In the genomic region with DNA sequence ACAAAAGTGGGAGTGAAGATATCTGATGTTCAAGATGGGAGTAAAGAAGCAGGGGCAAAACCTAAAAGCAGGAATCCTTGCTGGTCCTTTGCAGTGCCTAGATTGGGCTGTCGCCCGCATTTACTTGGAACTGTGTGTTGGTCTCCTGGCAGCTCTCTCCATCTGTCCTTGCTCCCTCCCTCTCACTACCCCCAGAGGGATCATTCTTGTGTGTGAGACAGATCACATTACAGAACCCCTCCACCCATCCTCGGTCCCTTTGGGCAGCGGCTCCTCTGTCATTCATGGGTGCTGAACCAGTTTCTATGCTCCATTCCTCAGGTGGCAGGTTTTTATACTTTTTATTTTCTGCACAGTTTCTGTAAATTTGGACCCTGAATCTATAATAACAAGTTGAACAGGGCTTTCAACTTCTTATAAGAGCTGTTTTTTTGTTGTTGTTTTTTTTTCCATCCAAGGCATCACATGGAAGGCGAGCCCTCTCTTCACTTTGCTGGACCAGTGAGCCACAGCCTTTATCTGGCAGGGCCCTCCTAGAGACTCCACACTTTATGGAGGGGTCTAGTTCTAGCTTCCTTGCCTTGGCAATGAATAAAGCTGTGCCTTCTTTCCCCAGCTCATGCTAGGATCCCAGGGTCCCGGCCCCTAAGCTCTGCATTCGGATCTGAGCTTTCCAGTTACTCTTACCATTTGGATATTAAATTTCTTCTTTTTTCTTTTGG, we compare ENCODE assay signal across 30 cellular contexts.
A peak's percentile ranks its signal among the peaks of the same experiment; 100 is the strongest.
DNase-seq lines count a peak whose midpoint lies in the region; ATAC-seq and TF ChIP-seq lines count a peak whose summit lies in the region.
"Had no signal": no experiment of that assay in that cellular context is flagged by ENCODE, and none has a peak within 500 bp of the region (broad histone marks: within the 10 kb centered on the region; RNA-seq: fewer than 3 reads in every experiment).

No MANE protein-coding gene starts in this region.

- H3K36me3 ChIP-seq in IMR-90 (ENCODE audit: control insufficient read depth, insufficient read depth, low read length) = no peaks in the 10 kb centered on the region
- no peaks in the 10 kb centered on the region for H3K36me3 ChIP-seq in neuronal stem cell (replicated peaks in 1 of 2; ENCODE audit: control insufficient read depth in 2 of 2, insufficient read depth in 2 of 2, low read length in 2 of 2)
- H3K36me3 ChIP-seq in adrenal gland (replicated peaks in 1 of 2) = no peaks in the 10 kb centered on the region
- H3K36me3 ChIP-seq: esophagus squamous epithelium, HAP-1 had no signal

- H3K18ac ChIP-seq in IMR-90 (ENCODE audit: low read depth, low read length) = no peak overlapping the region
- no peak overlapping the region for H3K18ac ChIP-seq in neuronal stem cell (ENCODE audit: low read length)

- TF ChIP-seq CTCF in IMR-90 (conservative IDR thresholded peaks at IDR 0.05; ENCODE audit: low read depth, low read length) (no peak), adrenal gland (IDR thresholded peaks at IDR 0.05) (no peak)

- 0 out of 2 replicates have a peak overlapping the region, but pooled peaks have one; percentile 14 for H2AK5ac ChIP-seq in IMR-90 (ENCODE audit: low read depth, low read length)
- H2AK5ac ChIP-seq in neuronal stem cell (ENCODE audit: low read depth, low read length) = peak overlapping the region; percentile 6

- H2BK15ac ChIP-seq in IMR-90 (ENCODE audit: low read depth, low read length) = 0 out of 3 replicates have a peak overlapping the region, but pooled peaks have one; percentile 14
- no peak overlapping the region for H2BK15ac ChIP-seq in neuronal stem cell (ENCODE audit: low read length)

- no peak for ATAC-seq in IMR-90 (ENCODE audit: low read depth)
- ATAC-seq in left ventricle myocardium superior = peak; percentile 59
- ATAC-seq in HG03439 (IDR thresholded peaks at IDR 0.05; ENCODE audit: unreplicated experiment) = no peak
- ATAC-seq: foreskin keratinocyte; left colon; Panc1; sciatic nerve; stimulated activated naive CD8-positive, alpha-beta T cell treated with anti-CD3 and anti-CD28 coated beads, Interleukin-15, amount 100 ng/mL, for 72 hours had no signal

- H3K36me3 Mint-ChIP-seq in activated CD4-positive, alpha-beta memory T cell treated with anti-CD3 and anti-CD28 coated beads for 36 hours = no peaks in the 10 kb centered on the region
- H3K36me3 Mint-ChIP-seq: activated naive CD8-positive, alpha-beta T cell treated with anti-CD3 and anti-CD28 coated beads for 36 hours; immature natural killer cell; memory B cell had no signal

- H3K9me3 ChIP-seq in IMR-90 (ENCODE audit: control insufficient read depth, insufficient read depth, low read length) (no peaks in the 10 kb centered on the region), neuronal stem cell (replicated peaks in 1 of 2; ENCODE audit: control insufficient read depth in 2 of 2, insufficient read depth in 1 of 2, low read depth in 1 of 2, low read length in 2 of 2) (no peaks in the 10 kb centered on the region), adrenal gland (replicated peaks in 1 of 3) (no peaks in the 10 kb centered on the region)
- H3K9me3 ChIP-seq: esophagus squamous epithelium had no signal

- H4K5ac ChIP-seq in IMR-90 (ENCODE audit: low read depth, low read length) = no peak overlapping the region

- H4K20me1 ChIP-seq in IMR-90 (ENCODE audit: insufficient read depth, low read length) = no peaks in the 10 kb centered on the region

- H3K27ac ChIP-seq in IMR-90 (ENCODE audit: insufficient read depth, low read length) = no peak overlapping the region
- H3K27ac ChIP-seq in neuronal stem cell (replicated peaks; ENCODE audit: low read length) = no peak overlapping the region
- no peak overlapping the region for H3K27ac ChIP-seq in adrenal gland
- H3K27ac ChIP-seq: foreskin keratinocyte, VCaP had no signal

- H2BK5ac ChIP-seq in IMR-90 (ENCODE audit: low read depth, low read length, poor library complexity, severe bottlenecking) (no peak overlapping the region), neuronal stem cell (ENCODE audit: low read length) (no peak overlapping the region)

- CTCF ChIA-PET in IMR-90 (lab: Yijun Ruan, JAX) = interaction anchor here (1.2 kb wide), 1 partner anchor 17 kb away, joined by 3 read pairs; no protein-coding TSS in a partner anchor
- CTCF ChIA-PET in activated CD4-positive, alpha-beta memory T cell treated with anti-CD3 and anti-CD28 coated beads for 36 hours (lab: Charles Lee) = no interaction called here

- no peak for TF ChIP-seq RAD21 in IMR-90 (IDR thresholded peaks at IDR 0.05; ENCODE audit: low read length)

- no peak overlapping the region for H3K4me2 ChIP-seq in IMR-90 (ENCODE audit: low read depth, low read length)
- H3K4me2 ChIP-seq in neuronal stem cell (ENCODE audit: insufficient read depth, low read length, poor library complexity, severe bottlenecking) = no peak overlapping the region

- H3K27me3 Mint-ChIP-seq in activated CD4-positive, alpha-beta memory T cell treated with anti-CD3 and anti-CD28 coated beads for 36 hours = no peaks in the 10 kb centered on the region
- H3K27me3 Mint-ChIP-seq: activated CD4-positive, alpha-beta T cell treated with anti-CD3 and anti-CD28 coated beads, Interleukin-2, amount 10 ng/mL, durations not matched to agents 7 days and 5 days; activated T-cell treated with anti-CD3 and anti-CD28 coated beads, Interleukin-2, amount 50 U/mL, for 24 hours; stimulated activated naive CD8-positive, alpha-beta T cell treated with anti-CD3 and anti-CD28 coated beads, Interleukin-15, amount 100 ng/mL, for 72 hours had no signal

- H2BK20ac ChIP-seq in IMR-90 (ENCODE audit: low read depth, low read length) = 0 out of 2 replicates have a peak overlapping the region, but pooled peaks have one; percentile 16

- 60% methylated on average over 1 of the region's 7 CpGs; no CpG with 5 or more reads in 1 of the 2 experiments for WGBS in IMR-90 (ENCODE audit: extremely low coverage in 2 of 2, insufficient read length in 1 of 2), 2 experiments
- WGBS in neuronal stem cell (ENCODE audit: extremely low coverage in 2 of 2, insufficient read length in 2 of 2, insufficient replicate concordance in 1 of 2), 2 donors = no CpG with 5 or more reads among the region's 7 CpGs
- 58 to 68% (median 60%) methylated on average over 7 of the region's 7 CpGs for WGBS in adrenal gland, 4 donors

- dilution Hi-C loops in IMR-90 (cut with HindIII; ENCODE audit: low sequenced_read_pairs, unreplicated experiment) = no loop called here

- H3K79me1 ChIP-seq in IMR-90 (ENCODE audit: low read depth in 1 of 2, low read length in 2 of 2) (no peaks in the 10 kb centered on the region), neuronal stem cell (ENCODE audit: low read depth, low read length) (no peaks in the 10 kb centered on the region)

- H3K4me3 ChIP-seq in IMR-90 (ENCODE audit: insufficient read depth, low read depth, low read length) = no peak overlapping the region
- H3K4me3 ChIP-seq in neuronal stem cell (ENCODE audit: low read length in 2 of 2) = no peak overlapping the region
- no peak overlapping the region for H3K4me3 ChIP-seq in adrenal gland
- H3K4me3 ChIP-seq: esophagus squamous epithelium, HAP-1 had no signal

- in situ Hi-C loops in IMR-90 (cut with MboI; ENCODE audit: low sequenced_read_pairs) = no loop called here

- H2AFZ ChIP-seq in IMR-90 (replicated peaks; ENCODE audit: low read length, poor library complexity) (peak overlapping the region; percentile 16), neuronal stem cell (ENCODE audit: low read length) (no peak overlapping the region)

- H3K27me3 ChIP-seq in IMR-90 (ENCODE audit: control insufficient read depth, insufficient read depth, low read length) (no peaks in the 10 kb centered on the region), neuronal stem cell (ENCODE audit: control insufficient read depth in 3 of 3, insufficient read depth in 3 of 3, low read depth in 1 of 3, low read length in 3 of 3) (no peaks in the 10 kb centered on the region), adrenal gland (no peaks in the 10 kb centered on the region)
- H3K27me3 ChIP-seq: esophagus squamous epithelium had no signal

- no peak overlapping the region for H2BK12ac ChIP-seq in neuronal stem cell (ENCODE audit: low read length)

- H3K9me1 ChIP-seq in IMR-90 (ENCODE audit: insufficient read depth, low read length) = peaks cover 8% of the 10 kb centered on the region

- TF ChIP-seq POLR2A in IMR-90 (IDR thresholded peaks at IDR 0.05; ENCODE audit: low read depth, low read length) (no peak), adrenal gland (IDR thresholded peaks at IDR 0.05) (no peak)

- no peak overlapping the region for H3K4me3 Mint-ChIP-seq in activated CD4-positive, alpha-beta memory T cell treated with anti-CD3 and anti-CD28 coated beads for 36 hours
- H3K4me3 Mint-ChIP-seq: activated CD4-positive, alpha-beta T cell treated with anti-CD3 and anti-CD28 coated beads, Interleukin-2, amount 10 ng/mL, durations not matched to agents 7 days and 5 days; activated naive CD8-positive, alpha-beta T cell treated with anti-CD3 and anti-CD28 coated beads for 36 hours; activated T-cell treated with anti-CD3 and anti-CD28 coated beads, Interleukin-2, amount 50 U/mL, for 24 hours; immature natural killer cell; memory B cell; stimulated activated naive CD8-positive, alpha-beta T cell treated with anti-CD3 and anti-CD28 coated beads, Interleukin-15, amount 100 ng/mL, for 72 hours had no signal

- H3K9ac ChIP-seq in IMR-90 (ENCODE audit: low read depth, low read length) (no peak overlapping the region), neuronal stem cell (ENCODE audit: low read depth, low read length, poor library complexity) (no peak overlapping the region)

- peak overlapping the region; percentile 33; the same call in 1 of the 2 replicates for H3K4ac ChIP-seq in IMR-90 (ENCODE audit: low read depth, low read length)
- no peak overlapping the region for H3K4ac ChIP-seq in neuronal stem cell (ENCODE audit: low read length)

- H2BK120ac ChIP-seq in IMR-90 (ENCODE audit: low read depth, low read length) (0 out of 2 replicates have a peak overlapping the region, but pooled peaks have one; percentile 38), neuronal stem cell (ENCODE audit: low read depth, low read length) (no peak overlapping the region)

- H4K8ac ChIP-seq in IMR-90 (ENCODE audit: low read depth in 2 of 2, low read length in 2 of 2) (peak overlapping the region; percentile 1 to 47; a peak in 1 of 4 replicates), neuronal stem cell (ENCODE audit: low read depth, low read length) (no peak overlapping the region)

- BruUV-seq in IMR-90 (replicated peaks; lab: Mats Ljungman, UMichigan) = no TSS peak

- H3K23ac ChIP-seq in IMR-90 (ENCODE audit: low read depth, low read length) (0 out of 2 replicates have a peak overlapping the region, but pooled peaks have one; percentile 41), neuronal stem cell (ENCODE audit: low read depth, low read length, poor library complexity) (no peak overlapping the region)

- H4K91ac ChIP-seq in IMR-90 (ENCODE audit: insufficient read depth, low read depth, low read length) = no peak overlapping the region
- H4K91ac ChIP-seq in neuronal stem cell (ENCODE audit: low read depth, low read length, poor library complexity) = no peak overlapping the region

- intact Hi-C loops in IMR-90 (cut with micrococcal nuclease) (no loop called here), left ventricle myocardium superior (cut with micrococcal nuclease) (no loop called here), adrenal gland (cut with DNase I) (no loop called here)
- intact Hi-C loops in activated CD4-positive, alpha-beta memory T cell treated with anti-CD3 and anti-CD28 coated beads for 36 hours (cut with micrococcal nuclease) = no loop called here

- H3K4me1 ChIP-seq in IMR-90 (ENCODE audit: control insufficient read depth, insufficient read depth, low read length) = peaks cover 8% of the 10 kb centered on the region
- H3K4me1 ChIP-seq in neuronal stem cell (ENCODE audit: control insufficient read depth in 2 of 2, insufficient read depth in 1 of 2, low read depth in 1 of 2, low read length in 2 of 2) = peaks cover 0 to 4% of the 10 kb centered on the region in 2 donors
- no peaks in the 10 kb centered on the region for H3K4me1 ChIP-seq in adrenal gland (replicated peaks in 1 of 2)
- H3K4me1 ChIP-seq: esophagus squamous epithelium, foreskin keratinocyte, HAP-1 had no signal

- H2AK9ac ChIP-seq in IMR-90 (replicated peaks; ENCODE audit: low read depth, low read length, poor library complexity) = no peak overlapping the region

- peak; percentile 19 for DNase-seq in EH (ENCODE audit: low read depth)
- no peak for DNase-seq in IMR-90
- no peak for DNase-seq in left ventricle myocardium superior
- DNase-seq in neuronal stem cell (ENCODE audit: low spot score) = no peak
- no peak for DNase-seq in adrenal gland
- DNase-seq in activated CD4-positive, alpha-beta memory T cell treated with anti-CD3 and anti-CD28 coated beads for 36 hours = no peak
- DNase-seq: activated CD4-positive, alpha-beta T cell treated with anti-CD3 and anti-CD28 coated beads, Interleukin-2, amount 10 ng/mL, durations not matched to agents 7 days and 5 days; activated gamma-delta T cell; activated naive CD8-positive, alpha-beta T cell treated with anti-CD3 and anti-CD28 coated beads for 36 hours; activated T-cell treated with anti-CD3 and anti-CD28 coated beads, Interleukin-2, amount 50 U/mL, for 24 hours; caudate nucleus; DMS153; esophagus squamous epithelium; foreskin keratinocyte; immature natural killer cell; left colon; MM.1S; NCI-H1105 treated with DMSO at 0.1 percent for 48 hours; NCI-H1930; NCI-H2227 treated with DMSO at 0.1 percent for 48 hours; NCI-H526 treated with DMSO at 0.1 percent for 48 hours; SHP77 treated with DMSO at 0.1 percent for 48 hours; stimulated activated CD8-positive, alpha-beta memory T cell treated with anti-CD3 and anti-CD28 coated beads, Interleukin-4, amount 100 ng/mL, for 48 hours; stimulated activated naive CD8-positive, alpha-beta T cell treated with anti-CD3 and anti-CD28 coated beads, Interleukin-15, amount 100 ng/mL, for 72 hours had no signal

- H3K14ac ChIP-seq in IMR-90 (replicated peaks; ENCODE audit: low read depth, low read length) (peak overlapping the region; percentile 37; the same call in 1 of the 2 replicates), neuronal stem cell (ENCODE audit: low read length) (no peak overlapping the region)

- no peak overlapping the region for H3K56ac ChIP-seq in IMR-90 (ENCODE audit: extremely low read depth, insufficient read depth, low read length)

- no peak overlapping the region for H3K27ac Mint-ChIP-seq in activated CD4-positive, alpha-beta memory T cell treated with anti-CD3 and anti-CD28 coated beads for 36 hours
- H3K27ac Mint-ChIP-seq: activated CD4-positive, alpha-beta T cell treated with anti-CD3 and anti-CD28 coated beads, Interleukin-2, amount 10 ng/mL, durations not matched to agents 7 days and 5 days; activated naive CD8-positive, alpha-beta T cell treated with anti-CD3 and anti-CD28 coated beads for 36 hours; activated T-cell treated with anti-CD3 and anti-CD28 coated beads, Interleukin-2, amount 50 U/mL, for 24 hours; immature natural killer cell; memory B cell; stimulated activated naive CD8-positive, alpha-beta T cell treated with anti-CD3 and anti-CD28 coated beads, Interleukin-15, amount 100 ng/mL, for 72 hours had no signal

- POLR2A ChIA-PET in IMR-90 (lab: Charles Lee; ENCODE audit: unreplicated experiment) = no interaction called here
- POLR2A ChIA-PET in activated CD4-positive, alpha-beta memory T cell treated with anti-CD3 and anti-CD28 coated beads for 36 hours (lab: Charles Lee) = no interaction called here

- no peaks in the 10 kb centered on the region for H3K4me1 Mint-ChIP-seq in activated CD4-positive, alpha-beta memory T cell treated with anti-CD3 and anti-CD28 coated beads for 36 hours (ENCODE audit: low read depth)
- H3K4me1 Mint-ChIP-seq: activated CD4-positive, alpha-beta T cell treated with anti-CD3 and anti-CD28 coated beads, Interleukin-2, amount 10 ng/mL, durations not matched to agents 7 days and 5 days; activated naive CD8-positive, alpha-beta T cell treated with anti-CD3 and anti-CD28 coated beads for 36 hours; immature natural killer cell; memory B cell; stimulated activated naive CD8-positive, alpha-beta T cell treated with anti-CD3 and anti-CD28 coated beads, Interleukin-15, amount 100 ng/mL, for 72 hours had no signal

- peaks cover 7% of the 10 kb centered on the region for H3K9me3 Mint-ChIP-seq in activated CD4-positive, alpha-beta memory T cell treated with anti-CD3 and anti-CD28 coated beads for 36 hours
